In genomic region chr14:91264151-91265150, GRCh38 we compare ENCODE assay signal across 8 cellular contexts. TPM values are rescaled to one million over a fixed set of nuclear protein-coding genes. Genes with fewer than 3 reads are reported as not detected.
DNase-seq lines count a peak whose midpoint lies in the region; ATAC-seq and TF ChIP-seq lines count a peak whose summit lies in the region.

No MANE protein-coding gene starts in this region.

- H3K4me3 ChIP-seq in BLaER1 treated with 17β-estradiol and CSF1 and Interleukin-3, amounts not matched to agents 10 nM and 100 nM, result peak overlapping the region in 3 of 10 experiments; percentile 22 to 43 (median 38); a peak in 4 of 20 replicates
- peak overlapping the region; percentile 37 to 74 (median 48) for H3K4me3 ChIP-seq in esophagus squamous epithelium
- peak overlapping the region; percentile 15 to 75 for H3K4me3 ChIP-seq in neuronal stem cell (ENCODE audit: low read length in 2 of 2)

- WGBS in esophagus squamous epithelium, 2 donors, result 23 to 33% methylated on average over 3 to 22 of the region's 69 CpGs
- no CpG with 5 or more reads among the region's 69 CpGs for WGBS in neuronal stem cell (ENCODE audit: extremely low coverage in 2 of 2, insufficient read length in 2 of 2, insufficient replicate concordance in 1 of 2), 2 donors

- H2BK15ac ChIP-seq in neuronal stem cell (ENCODE audit: low read length), result peak overlapping the region; percentile 63

- peak overlapping the region; percentile 58 for H4K8ac ChIP-seq in neuronal stem cell (ENCODE audit: low read depth, low read length)

- peak overlapping the region; percentile 34 for H3K27ac Mint-ChIP-seq in T-helper 2 cell treated with Interferon-gamma antibody and Interleukin-4, amounts not matched to agents 5 μg/mL and 100 μg/mL, for 36 hours

- peaks cover 0 to 17% (median 7%) of the 10 kb centered on the region in 10 experiments; a peak in 13 of 20 replicates for H3K4me1 ChIP-seq in BLaER1 treated with 17β-estradiol and CSF1 and Interleukin-3, amounts not matched to agents 10 nM and 100 nM
- H3K4me1 ChIP-seq in esophagus squamous epithelium (peaks cover 13 to 52% (median 15%) of the 10 kb centered on the region in 3 donors), neuronal stem cell (ENCODE audit: control insufficient read depth in 2 of 2, insufficient read depth in 1 of 2, low read depth in 1 of 2, low read length in 2 of 2) (peaks cover 4 to 7% of the 10 kb centered on the region in 2 donors)

- ATAC-seq in GM18502 (IDR thresholded peaks at IDR 0.05; ENCODE audit: poor library complexity, unreplicated experiment), result no peak

- peak overlapping the region; percentile 14 to 75 (median 40); a peak in 17 of 22 replicates for H3K4me2 ChIP-seq in BLaER1 treated with 17β-estradiol and CSF1 and Interleukin-3, amounts not matched to agents 10 nM and 100 nM
- peak overlapping the region; percentile 61 for H3K4me2 ChIP-seq in neuronal stem cell (ENCODE audit: insufficient read depth, low read length, poor library complexity, severe bottlenecking)

- no peak overlapping the region for H4K91ac ChIP-seq in neuronal stem cell (ENCODE audit: low read depth, low read length, poor library complexity)

- H3K9me3 ChIP-seq in BLaER1 treated with 17β-estradiol and CSF1 and Interleukin-3, amounts not matched to agents 10 nM and 100 nM (replicated peaks in 1 of 11), result 0 out of 22 replicates have a peak, but pooled peaks cover 0 to 5% (median 0%) of the 10 kb centered on the region in 11 experiments
- H3K9me3 ChIP-seq in esophagus squamous epithelium (no peaks in the 10 kb centered on the region), neuronal stem cell (replicated peaks in 1 of 2; ENCODE audit: control insufficient read depth in 2 of 2, insufficient read depth in 1 of 2, low read depth in 1 of 2, low read length in 2 of 2) (peaks cover 0 to 4% of the 10 kb centered on the region in 2 donors)

- H2AFZ ChIP-seq in neuronal stem cell (ENCODE audit: low read length), result peak overlapping the region; percentile 84

- H3K23ac ChIP-seq in neuronal stem cell (ENCODE audit: low read depth, low read length, poor library complexity), result peak overlapping the region; percentile 69

- peaks cover 28% of the 10 kb centered on the region for H3K36me3 Mint-ChIP-seq in T-helper 2 cell treated with Interferon-gamma antibody and Interleukin-4, amounts not matched to agents 5 μg/mL and 100 μg/mL, for 36 hours (ENCODE audit: low read depth)

- H2BK12ac ChIP-seq in neuronal stem cell (ENCODE audit: low read length), result no peak overlapping the region

- no peak overlapping the region for H3K27ac ChIP-seq in BLaER1 treated with 17β-estradiol and CSF1 and Interleukin-3, amounts not matched to agents 10 nM and 100 nM
- H3K27ac ChIP-seq in esophagus squamous epithelium, result peak overlapping the region; percentile 71 to 84 (median 78)
- no peak overlapping the region for H3K27ac ChIP-seq in neuronal stem cell (replicated peaks; ENCODE audit: low read length)

- peak overlapping the region; percentile 92 for H3K18ac ChIP-seq in neuronal stem cell (ENCODE audit: low read length)

- H2AK5ac ChIP-seq in neuronal stem cell (ENCODE audit: low read depth, low read length), result peak overlapping the region; percentile 32

- intact Hi-C loops in esophagus squamous epithelium (cut with DNase I), result no loop called here

- H3K4ac ChIP-seq in neuronal stem cell (ENCODE audit: low read length), result no peak overlapping the region

- H3K4me1 Mint-ChIP-seq in T-helper 2 cell treated with Interferon-gamma antibody and Interleukin-4, amounts not matched to agents 5 μg/mL and 100 μg/mL, for 36 hours (ENCODE audit: low read depth), result peaks cover 51% of the 10 kb centered on the region

- no peak for DNase-seq in T-helper 2 cell treated with Interferon-gamma antibody and Interleukin-4, amounts not matched to agents 5 μg/mL and 100 μg/mL, for 36 hours (ENCODE audit: low spot score)
- DNase-seq in esophagus squamous epithelium (lab: John Stamatoyannopoulos, UW) (no peak), neuronal stem cell (ENCODE audit: low spot score) (no peak), kidney tubule cell (ENCODE audit: low spot score) (no peak), SW480 (ENCODE audit: low spot score) (no peak), KG1 (lab: John Stamatoyannopoulos, UW) (no peak)

- peaks cover 0 to 19% (median 6%) of the 10 kb centered on the region in 11 experiments; a peak in 7 of 22 replicates for H4K20me1 ChIP-seq in BLaER1 treated with 17β-estradiol and CSF1 and Interleukin-3, amounts not matched to agents 10 nM and 100 nM

- H3K4me3 Mint-ChIP-seq in T-helper 2 cell treated with Interferon-gamma antibody and Interleukin-4, amounts not matched to agents 5 μg/mL and 100 μg/mL, for 36 hours, result peak overlapping the region; percentile 64

- H3K27me3 Mint-ChIP-seq in T-helper 2 cell treated with Interferon-gamma antibody and Interleukin-4, amounts not matched to agents 5 μg/mL and 100 μg/mL, for 36 hours (ENCODE audit: low read depth), result peaks cover 5% of the 10 kb centered on the region

- peak overlapping the region; percentile 10 for H2BK5ac ChIP-seq in neuronal stem cell (ENCODE audit: low read length)

- H3K27me3 ChIP-seq in BLaER1 treated with 17β-estradiol and CSF1 and Interleukin-3, amounts not matched to agents 10 nM and 100 nM, result peaks cover 32 to 40% (median 37%) of the 10 kb centered on the region in 11 experiments
- H3K27me3 ChIP-seq in esophagus squamous epithelium, result peaks cover 0 to 10% (median 0%) of the 10 kb centered on the region in 4 donors
- peaks cover 6 to 34% (median 21%) of the 10 kb centered on the region in 3 experiments for H3K27me3 ChIP-seq in neuronal stem cell (ENCODE audit: control insufficient read depth in 3 of 3, insufficient read depth in 3 of 3, low read depth in 1 of 3, low read length in 3 of 3)

- no peak for TF ChIP-seq POLR2A in esophagus squamous epithelium (IDR thresholded peaks at IDR 0.05)

- peaks cover 0 to 3% (median 0%) of the 10 kb centered on the region in 11 experiments; a peak in 1 of 22 replicates for H3K36me3 ChIP-seq in BLaER1 treated with 17β-estradiol and CSF1 and Interleukin-3, amounts not matched to agents 10 nM and 100 nM
- H3K36me3 ChIP-seq in esophagus squamous epithelium (no peaks in the 10 kb centered on the region), neuronal stem cell (replicated peaks in 1 of 2; ENCODE audit: control insufficient read depth in 2 of 2, insufficient read depth in 2 of 2, low read length in 2 of 2) (no peaks in the 10 kb centered on the region)

- H3K9me3 Mint-ChIP-seq in T-helper 2 cell treated with Interferon-gamma antibody and Interleukin-4, amounts not matched to agents 5 μg/mL and 100 μg/mL, for 36 hours, result peaks cover 3% of the 10 kb centered on the region

- peak overlapping the region; percentile 90 for H2BK120ac ChIP-seq in neuronal stem cell (ENCODE audit: low read depth, low read length)

- H3K79me1 ChIP-seq in neuronal stem cell (ENCODE audit: low read depth, low read length), result peaks cover 3% of the 10 kb centered on the region

- peak overlapping the region in 2 of 11 experiments; percentile 31 to 61; a peak in 1 of 22 replicates for H3K9ac ChIP-seq in BLaER1 treated with 17β-estradiol and CSF1 and Interleukin-3, amounts not matched to agents 10 nM and 100 nM
- peak overlapping the region; percentile 80 for H3K9ac ChIP-seq in neuronal stem cell (ENCODE audit: low read depth, low read length, poor library complexity)

- no peak for TF ChIP-seq CTCF in esophagus squamous epithelium (IDR thresholded peaks at IDR 0.05)

- peak overlapping the region; percentile 66 for H3K14ac ChIP-seq in neuronal stem cell (ENCODE audit: low read length)

RNA-seq across cellular contexts. Expression of gene GPR68, which starts 19.9 kb away (rescaled TPM):
- total RNA-seq in esophagus squamous epithelium, result 10 to 100 TPM in 2 of 4 donors, 1 to 10 TPM in 2; 4.0 to 17.5 (median 10.2) TPM
- 0.70 TPM for polyA plus RNA-seq in neuronal stem cell (2013, experiment 1 of 2)
- 0.61 TPM for polyA plus RNA-seq in neuronal stem cell (2013, experiment 2 of 2)

Comparison
In these comparisons a context has a peak if more than half of its experiments do, and no peak if none do; other contexts are left out.
1. H3K27ac ChIP-seq: peak in esophagus squamous epithelium (4 of 4); none in BLaER1 treated with 17β-estradiol and CSF1 and Interleukin-3, amounts not matched to agents 10 nM and 100 nM (0 of 11) and neuronal stem cell (single experiment).